ENCODE assay signal across 10 cellular contexts in the genomic region with DNA sequence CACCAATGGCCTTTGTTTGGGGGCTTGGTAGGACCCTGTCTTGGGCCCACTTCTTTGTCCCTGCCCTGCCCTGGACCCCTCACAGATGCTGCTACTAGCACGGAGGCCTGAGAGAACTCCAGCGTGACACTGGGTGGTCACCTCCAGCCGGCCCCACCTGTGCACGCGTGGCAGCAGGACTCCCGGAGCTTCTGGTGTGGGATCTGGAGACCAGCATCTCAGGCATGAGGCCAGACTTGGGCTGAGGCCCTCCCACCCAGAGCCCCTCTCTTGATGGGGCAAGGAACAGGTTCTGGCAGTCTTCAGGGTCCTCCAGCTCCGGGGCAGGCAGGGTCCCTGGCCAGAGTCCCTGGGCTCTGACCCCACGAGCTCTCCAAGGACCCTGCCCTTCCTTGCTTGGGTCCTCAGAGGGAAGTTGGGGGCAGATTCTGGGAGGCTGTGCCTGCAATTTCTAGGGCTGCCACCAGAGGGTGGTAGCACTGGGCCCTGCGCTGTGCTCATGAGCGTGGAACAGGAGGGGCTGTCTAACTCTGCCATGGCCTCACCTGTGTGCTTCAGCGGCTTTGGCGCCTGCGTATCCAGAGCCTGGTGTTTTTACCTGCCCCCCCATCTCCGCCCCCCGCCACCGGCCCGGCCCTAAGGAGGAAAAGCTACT. TPM values are rescaled to one million over a fixed set of nuclear protein-coding genes. Genes with fewer than 3 reads are reported as not detected.
DNase-seq lines count a peak whose midpoint lies in the region; ATAC-seq and TF ChIP-seq lines count a peak whose summit lies in the region.
"Had no signal": no experiment of that assay in that cellular context is flagged by ENCODE, and none has a peak within 500 bp of the region (broad histone marks: within the 10 kb centered on the region; RNA-seq: fewer than 3 reads in every experiment).

No MANE protein-coding gene starts in this region.

- intact Hi-C loops in heart left ventricle (cut with DNase I) (no loop called here), cardiac septum (cut with DNase I) (loop anchor here (10.0 kb wide), 1 partner anchor 56 kb away; no protein-coding TSS in a partner anchor)

- no peak overlapping the region for H3K27ac ChIP-seq in heart left ventricle
- H3K27ac ChIP-seq in OCI-LY3 (ENCODE audit: low read length), result no peak overlapping the region
- no peak overlapping the region for H3K27ac ChIP-seq in thoracic aorta

- H3K4me2 ChIP-seq in OCI-LY3 (ENCODE audit: low read length), result no peak overlapping the region

- H3K4me3 ChIP-seq in heart left ventricle (no peak overlapping the region), OCI-LY3 (ENCODE audit: low read length) (no peak overlapping the region), fibroblast of the aortic adventitia (ENCODE audit: low read depth, low read length) (no peak overlapping the region), thoracic aorta (no peak overlapping the region)

- TF ChIP-seq CTCF in heart left ventricle (IDR thresholded peaks at IDR 0.05), result peak in 7 of 12 donors; percentile 14 to 41 (median 35)
- TF ChIP-seq CTCF in OCI-LY3 (IDR thresholded peaks at IDR 0.05; ENCODE audit: low read depth, low read length), result peak; percentile 45
- TF ChIP-seq CTCF in fibroblast of the aortic adventitia (IDR thresholded peaks at IDR 0.05; ENCODE audit: insufficient read depth, low read length), result peak; percentile 39
- peak; percentile 24 for TF ChIP-seq CTCF in thoracic aorta (IDR thresholded peaks at IDR 0.05)

- H3K27me3 ChIP-seq in heart left ventricle (peaks cover 8 to 44% (median 30%) of the 10 kb centered on the region in 9 donors), OCI-LY3 (ENCODE audit: low read depth, low read length) (0 out of 2 replicates have a peak, but pooled peaks cover 4% of the 10 kb centered on the region), thoracic aorta (replicated peaks; ENCODE audit: insufficient read depth) (peaks cover 10% of the 10 kb centered on the region)

- no peak overlapping the region for H3K9ac ChIP-seq in OCI-LY3 (ENCODE audit: low read length)

- no peak for DNase-seq in heart left ventricle
- DNase-seq in cardiac septum (ENCODE audit: low spot score), result no peak
- no peak for DNase-seq in fibroblast of the aortic adventitia (ENCODE audit: low read depth)
- DNase-seq in thoracic aorta (ENCODE audit: low spot score), result no peak
- no peak for DNase-seq in G401 (ENCODE audit: low spot score)
- DNase-seq: hippocampal formation, right cardiac atrium had no signal

- ATAC-seq in heart left ventricle (no peak), thoracic aorta (ENCODE audit: insufficient number of reproducible peaks, low FRiP score, low read depth) (no peak), HG03520 (IDR thresholded peaks at IDR 0.05; ENCODE audit: unreplicated experiment) (no peak), GM19455 (IDR thresholded peaks at IDR 0.05; ENCODE audit: unreplicated experiment) (no peak)
- ATAC-seq: right cardiac atrium had no signal

- no peaks in the 10 kb centered on the region for H3K79me2 ChIP-seq in OCI-LY3 (ENCODE audit: low read length)

- H3K9me3 ChIP-seq in heart left ventricle (peaks cover 0 to 6% (median 0%) of the 10 kb centered on the region in 12 donors), OCI-LY3 (ENCODE audit: insufficient read depth, low read length) (no peaks in the 10 kb centered on the region), thoracic aorta (peaks cover 5% of the 10 kb centered on the region)

- H3K4me1 ChIP-seq in heart left ventricle (peaks cover 0 to 60% (median 28%) of the 10 kb centered on the region in 12 donors), OCI-LY3 (ENCODE audit: low read length) (peaks cover 29% of the 10 kb centered on the region), thoracic aorta (ENCODE audit: control insufficient read depth in 1 of 2, low read depth in 2 of 2) (peaks cover 12 to 26% of the 10 kb centered on the region in 2 donors)

- TF ChIP-seq POLR2A in heart left ventricle (IDR thresholded peaks at IDR 0.05), result no peak

- H2AFZ ChIP-seq in OCI-LY3 (ENCODE audit: low read depth, low read length), result no peak overlapping the region

- H4K20me1 ChIP-seq in OCI-LY3 (ENCODE audit: insufficient read depth, low read length), result no peaks in the 10 kb centered on the region; the same call in 1 of the 2 replicates

- WGBS in heart left ventricle, 4 donors, result 62 to 79% (median 69%) methylated on average over 11 to 17 of the region's 17 CpGs

- in situ Hi-C loops in G401 (cut with HindIII; ENCODE audit: low sequenced_read_pairs), result no loop called here

- H3K36me3 ChIP-seq in heart left ventricle (peaks cover 0 to 6% (median 2%) of the 10 kb centered on the region in 9 donors), OCI-LY3 (replicated peaks; ENCODE audit: low read depth, low read length) (peaks cover under 1% of the 10 kb centered on the region), thoracic aorta (peaks cover 1% of the 10 kb centered on the region)

RNA-seq across cellular contexts. Expression of a gene that starts 3.1 kb away (rescaled TPM):
- total RNA-seq in heart left ventricle, result 1 to 10 TPM in 8 of 9 donors, under 1 TPM in 1; 0.88 to 4.0 (median 2.6) TPM
- 1 to 10 TPM; 1.7 to 2.6 TPM for polyA plus RNA-seq in heart left ventricle
- 3.8 TPM for total RNA-seq in cardiac septum
- 0.09 TPM in 1 of 2 replicates, not detected in the other for total RNA-seq in fibroblast of the aortic adventitia (ENCODE audit: low replicate concordance)
- 10 to 100 TPM in 1 of 2 donors, 1 to 10 TPM in 1; 2.5 to 15.7 TPM for total RNA-seq in thoracic aorta
- total RNA-seq in G401 (2014; rRNA removed; shearing (Covaris generic)), result 0.25 and 2.0 TPM in 2 replicates

RNA-seq across cellular contexts. Expression of a gene that starts 21.0 kb away (rescaled TPM):
- 100 to 1,000 TPM in 2 of 9 donors, 10 to 100 TPM in 7; 59.3 to 105 (median 85.9) TPM for total RNA-seq in heart left ventricle
- 10 to 100 TPM; 67.2 to 73.4 TPM for polyA plus RNA-seq in heart left ventricle
- 86.6 TPM for total RNA-seq in cardiac septum
- total RNA-seq in fibroblast of the aortic adventitia (ENCODE audit: low replicate concordance), result 39.8 and 70.3 TPM in 2 replicates
- 10 to 100 TPM; 68.2 to 76.1 TPM for total RNA-seq in thoracic aorta
- total RNA-seq in G401 (2014; rRNA removed; shearing (Covaris generic)), result 120 and 144 TPM in 2 replicates

RNA-seq across cellular contexts. Expression of a gene that starts 21.3 kb away (rescaled TPM):
- 100 to 1,000 TPM in 1 of 9 donors, 10 to 100 TPM in 8; 46.3 to 108 (median 58.9) TPM for total RNA-seq in heart left ventricle
- 10 to 100 TPM; 60.0 to 75.4 TPM for polyA plus RNA-seq in heart left ventricle
- total RNA-seq in cardiac septum, result 55.0 TPM
- 49.3 and 73.3 TPM in 2 replicates for total RNA-seq in fibroblast of the aortic adventitia (ENCODE audit: low replicate concordance)
- 100 to 1,000 TPM in 1 of 2 donors, 10 to 100 TPM in 1; 61.7 to 124 TPM for total RNA-seq in thoracic aorta
- total RNA-seq in G401 (2014; rRNA removed; shearing (Covaris generic)), result 88.1 and 96.8 TPM in 2 replicates

RNA-seq across cellular contexts. Expression of a gene that starts 21.3 kb away (rescaled TPM):
- total RNA-seq in heart left ventricle (10 to 100 TPM; 25.4 to 54.2 (median 31.0) TPM), cardiac septum (32.3 TPM), fibroblast of the aortic adventitia (ENCODE audit: low replicate concordance) (36.3 and 80.4 TPM in 2 replicates), thoracic aorta (10 to 100 TPM; 67.9 to 69.7 TPM)
- polyA plus RNA-seq in heart left ventricle, result 10 to 100 TPM; 31.9 to 45.0 TPM
- total RNA-seq in G401 (2014; rRNA removed; shearing (Covaris generic)), result 48.6 and 51.1 TPM in 2 replicates
